ENCODE assay signal across 14 cellular contexts in the genomic region with DNA sequence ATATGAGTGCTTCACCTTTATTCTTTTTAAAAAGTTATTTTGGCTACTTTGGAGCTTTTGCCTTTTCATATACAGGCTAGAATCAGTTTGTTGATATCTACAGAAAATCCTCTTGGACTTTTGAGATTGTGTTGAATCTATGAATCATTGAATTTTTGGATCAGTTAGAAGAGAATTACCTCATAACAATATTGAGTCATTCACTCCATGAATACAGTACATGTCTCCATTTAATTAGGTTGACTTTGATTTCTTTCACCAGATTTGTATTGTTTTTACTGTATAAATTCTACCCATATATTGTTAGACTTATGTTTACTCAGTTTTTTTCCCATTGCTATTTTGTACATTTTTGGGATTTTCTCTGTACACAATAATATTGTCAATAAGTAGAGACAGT. TPM values are rescaled to one million over a fixed set of nuclear protein-coding genes. Genes with fewer than 3 reads are reported as not detected.
DNase-seq lines count a peak whose midpoint lies in the region; ATAC-seq, FAIRE-seq and TF ChIP-seq lines count a peak whose summit lies in the region.
"Had no signal": no experiment of that assay in that cellular context is flagged by ENCODE, and none has a peak within 500 bp of the region (broad histone marks: within the 10 kb centered on the region; RNA-seq: fewer than 3 reads in every experiment).

No MANE protein-coding gene starts in this region.

- H2BK15ac ChIP-seq in IMR-90 (ENCODE audit: low read depth, low read length): no peak overlapping the region

- H3K9me3 ChIP-seq in IMR-90 (ENCODE audit: control insufficient read depth, insufficient read depth, low read length): no peaks in the 10 kb centered on the region
- H3K9me3 ChIP-seq in transverse colon: no peaks in the 10 kb centered on the region

- H3K27me3 ChIP-seq in IMR-90 (ENCODE audit: control insufficient read depth, insufficient read depth, low read length) (no peaks in the 10 kb centered on the region), bronchial epithelial cell (ENCODE audit: control insufficient read depth, insufficient read depth, low read length) (no peaks in the 10 kb centered on the region), transverse colon (no peaks in the 10 kb centered on the region)

- no peak overlapping the region for H3K23ac ChIP-seq in IMR-90 (ENCODE audit: low read depth, low read length)

- dilution Hi-C loops in IMR-90 (cut with HindIII; ENCODE audit: low sequenced_read_pairs, unreplicated experiment): no loop called here

- no peak overlapping the region for H3K4me2 ChIP-seq in IMR-90 (ENCODE audit: low read depth, low read length)

- H3K4ac ChIP-seq in IMR-90 (ENCODE audit: low read depth, low read length): no peak overlapping the region

- no peak overlapping the region for H2AFZ ChIP-seq in IMR-90 (replicated peaks; ENCODE audit: low read length, poor library complexity)

- H3K4me3 Mint-ChIP-seq in activated T-helper 2 cell treated with anti-CD3 and anti-CD28 coated beads, Interferon-gamma antibody, Interleukin-2, Interleukin-4, amounts not matched to agents 10 μg/mL and 5 μg/mL and 100 μg/mL, durations not matched to agents 14 hours and 24 hours and 36 hours (ENCODE audit: low read depth): no peak overlapping the region
- H3K4me3 Mint-ChIP-seq: activated T-helper 1 cell treated with anti-CD3 and anti-CD28 coated beads, Interleukin-12 subunit alpha, Interleukin-12 subunit beta, Interleukin-2, Interleukin-4 antibody, amounts not matched to agents 30 ng/mL and 10 ng/mL and 1 ng/mL, durations not matched to agents 14 hours and 24 hours and 36 hours; neural crest cell had no signal

- H3K56ac ChIP-seq in IMR-90 (ENCODE audit: extremely low read depth, insufficient read depth, low read length): no peak overlapping the region

- CTCF ChIA-PET in IMR-90 (lab: Yijun Ruan, JAX): interaction anchor here (0.6 to 0.7 kb wide), 2 partner anchors 14 to 313 kb away, joined by 3 read pairs; no protein-coding TSS in a partner anchor

- H3K9me3 Mint-ChIP-seq in activated T-helper 2 cell treated with anti-CD3 and anti-CD28 coated beads, Interferon-gamma antibody, Interleukin-2, Interleukin-4, amounts not matched to agents 10 μg/mL and 5 μg/mL and 100 μg/mL, durations not matched to agents 14 hours and 24 hours and 36 hours: no peaks in the 10 kb centered on the region
- H3K9me3 Mint-ChIP-seq: activated T-helper 1 cell treated with anti-CD3 and anti-CD28 coated beads, Interleukin-12 subunit alpha, Interleukin-12 subunit beta, Interleukin-2, Interleukin-4 antibody, amounts not matched to agents 30 ng/mL and 10 ng/mL and 1 ng/mL, durations not matched to agents 14 hours and 24 hours and 36 hours; neural crest cell had no signal

- no peak overlapping the region for H3K14ac ChIP-seq in IMR-90 (replicated peaks; ENCODE audit: low read depth, low read length)

- no peak overlapping the region for H2AK5ac ChIP-seq in IMR-90 (ENCODE audit: low read depth, low read length)

- TF ChIP-seq RAD21 in IMR-90 (IDR thresholded peaks at IDR 0.05; ENCODE audit: low read length): no peak

- H3K9me1 ChIP-seq in IMR-90 (ENCODE audit: insufficient read depth, low read length): peaks cover 10% of the 10 kb centered on the region

- ATAC-seq in IMR-90 (ENCODE audit: low read depth): peak; percentile 81
- ATAC-seq in GM21526 (IDR thresholded peaks at IDR 0.05; ENCODE audit: low FRiP score, unreplicated experiment): no peak
- no peak for ATAC-seq in GM21447 (IDR thresholded peaks at IDR 0.05; ENCODE audit: unreplicated experiment)
- ATAC-seq: activated CD4-positive, CD25-positive, alpha-beta regulatory T cell treated with anti-CD3 and anti-CD28 coated beads, Interleukin-2, amount 50 U/mL, for 24 hours had no signal

- H3K4me3 ChIP-seq in IMR-90 (ENCODE audit: insufficient read depth, low read depth, low read length) (no peak overlapping the region), bronchial epithelial cell (ENCODE audit: low read depth, low read length) (no peak overlapping the region), transverse colon (no peak overlapping the region)

- in situ Hi-C loops in IMR-90 (cut with MboI; ENCODE audit: low sequenced_read_pairs) (no loop called here), transverse colon (cut with MboI; ENCODE audit: low pct_ligation_motif_present in 1 of 4, low pct_unique_long_range_greater_than_20kb in 1 of 4, low sequenced_read_pairs in 3 of 4) (no loop called here)

- peaks cover 0 to 62% of the 10 kb centered on the region in 2 experiments; a peak in 2 of 4 replicates for H3K79me1 ChIP-seq in IMR-90 (ENCODE audit: low read depth in 1 of 2, low read length in 2 of 2)

- intact Hi-C loops in IMR-90 (cut with micrococcal nuclease): no loop called here
- intact Hi-C loops in activated T-helper 2 cell treated with anti-CD3 and anti-CD28 coated beads, Interferon-gamma antibody, Interleukin-2, Interleukin-4, amounts not matched to agents 10 μg/mL and 5 μg/mL and 100 μg/mL, durations not matched to agents 14 hours and 24 hours and 36 hours (cut with micrococcal nuclease): no loop called here
- intact Hi-C loops in transverse colon (cut with DNase I; ENCODE audit: low total_unique reads): loop anchor here (5.0 kb wide), 1 partner anchor 207 kb away; no protein-coding TSS in a partner anchor

- H3K4me1 ChIP-seq in IMR-90 (ENCODE audit: control insufficient read depth, insufficient read depth, low read length) (peaks cover 3% of the 10 kb centered on the region), transverse colon (peaks cover 0 to 33% (median 9%) of the 10 kb centered on the region in 4 donors)

- H3K27ac ChIP-seq in IMR-90 (ENCODE audit: insufficient read depth, low read length) (no peak overlapping the region), transverse colon (no peak overlapping the region)

- peaks cover 34% of the 10 kb centered on the region for H3K4me1 Mint-ChIP-seq in activated T-helper 2 cell treated with anti-CD3 and anti-CD28 coated beads, Interferon-gamma antibody, Interleukin-2, Interleukin-4, amounts not matched to agents 10 μg/mL and 5 μg/mL and 100 μg/mL, durations not matched to agents 14 hours and 24 hours and 36 hours (ENCODE audit: low read depth)

- H3K36me3 ChIP-seq in IMR-90 (ENCODE audit: control insufficient read depth, insufficient read depth, low read length): peaks cover 6% of the 10 kb centered on the region
- no peaks in the 10 kb centered on the region for H3K36me3 ChIP-seq in bronchial epithelial cell (ENCODE audit: control insufficient read depth, insufficient read depth, low read length)
- H3K36me3 ChIP-seq in transverse colon: peaks cover 0 to 3% (median 0%) of the 10 kb centered on the region in 4 donors

- DNase-seq in AG20443 (ENCODE audit: low spot score) (peak; percentile 48), IMR-90 (peak; percentile 75), bronchial epithelial cell (ENCODE audit: low read depth) (peak; percentile 82), kidney tubule cell (ENCODE audit: low spot score) (peak; percentile 28), transverse colon (no peak)
- no peak for DNase-seq in activated T-helper 2 cell treated with anti-CD3 and anti-CD28 coated beads, Interferon-gamma antibody, Interleukin-2, Interleukin-4, amounts not matched to agents 10 μg/mL and 5 μg/mL and 100 μg/mL, durations not matched to agents 14 hours and 24 hours and 36 hours (ENCODE audit: low spot score)
- DNase-seq: NCI-H1105 treated with DMSO at 0.1 percent for 48 hours, NCI-H69 had no signal

- POLR2A ChIA-PET in IMR-90 (lab: Charles Lee; ENCODE audit: unreplicated experiment): no interaction called here

- no peak overlapping the region for H4K5ac ChIP-seq in IMR-90 (ENCODE audit: low read depth, low read length)

- TF ChIP-seq POLR2A in IMR-90 (IDR thresholded peaks at IDR 0.05; ENCODE audit: low read depth, low read length) (no peak), transverse colon (IDR thresholded peaks at IDR 0.05) (no peak)

- peaks cover 84% of the 10 kb centered on the region for H4K20me1 ChIP-seq in IMR-90 (ENCODE audit: insufficient read depth, low read length)

- H3K9ac ChIP-seq in IMR-90 (ENCODE audit: low read depth, low read length): no peak overlapping the region

- no peak for TF ChIP-seq CTCF in IMR-90 (conservative IDR thresholded peaks at IDR 0.05; ENCODE audit: low read depth, low read length)
- TF ChIP-seq CTCF in bronchial epithelial cell (IDR thresholded peaks at IDR 0.05; ENCODE audit: insufficient read depth, low read length, severe bottlenecking): no peak
- no peak for TF ChIP-seq CTCF in transverse colon (IDR thresholded peaks at IDR 0.05)

- peaks cover 23% of the 10 kb centered on the region for H3K36me3 Mint-ChIP-seq in activated T-helper 2 cell treated with anti-CD3 and anti-CD28 coated beads, Interferon-gamma antibody, Interleukin-2, Interleukin-4, amounts not matched to agents 10 μg/mL and 5 μg/mL and 100 μg/mL, durations not matched to agents 14 hours and 24 hours and 36 hours (ENCODE audit: low read depth)

- no peak overlapping the region for H3K27ac Mint-ChIP-seq in activated T-helper 2 cell treated with anti-CD3 and anti-CD28 coated beads, Interferon-gamma antibody, Interleukin-2, Interleukin-4, amounts not matched to agents 10 μg/mL and 5 μg/mL and 100 μg/mL, durations not matched to agents 14 hours and 24 hours and 36 hours
- H3K27ac Mint-ChIP-seq: activated T-helper 1 cell treated with anti-CD3 and anti-CD28 coated beads, Interleukin-12 subunit alpha, Interleukin-12 subunit beta, Interleukin-2, Interleukin-4 antibody, amounts not matched to agents 30 ng/mL and 10 ng/mL and 1 ng/mL, durations not matched to agents 14 hours and 24 hours and 36 hours had no signal

- no TSS peak for BruUV-seq in IMR-90 (replicated peaks; lab: Mats Ljungman, UMichigan)

- no peak overlapping the region for H2BK120ac ChIP-seq in IMR-90 (ENCODE audit: low read depth, low read length)

- no peak overlapping the region for H2AK9ac ChIP-seq in IMR-90 (replicated peaks; ENCODE audit: low read depth, low read length, poor library complexity)

- no peak overlapping the region for H4K8ac ChIP-seq in IMR-90 (ENCODE audit: low read depth in 2 of 2, low read length in 2 of 2)

- H3K18ac ChIP-seq in IMR-90 (ENCODE audit: low read depth, low read length): no peak overlapping the region

- no peak for TF ChIP-seq EP300 in transverse colon (IDR thresholded peaks at IDR 0.05; ENCODE audit: low read depth)

- FAIRE-seq in bronchial epithelial cell (lab: Jason Lieb, UNC): no peak
- FAIRE-seq: colon had no signal

- H2BK20ac ChIP-seq in IMR-90 (ENCODE audit: low read depth, low read length): no peak overlapping the region

- no peaks in the 10 kb centered on the region for H3K27me3 Mint-ChIP-seq in activated T-helper 2 cell treated with anti-CD3 and anti-CD28 coated beads, Interferon-gamma antibody, Interleukin-2, Interleukin-4, amounts not matched to agents 10 μg/mL and 5 μg/mL and 100 μg/mL, durations not matched to agents 14 hours and 24 hours and 36 hours (ENCODE audit: low read depth)

- no peak overlapping the region for H4K91ac ChIP-seq in IMR-90 (ENCODE audit: insufficient read depth, low read depth, low read length)

- no peak overlapping the region for H2BK5ac ChIP-seq in IMR-90 (ENCODE audit: low read depth, low read length, poor library complexity, severe bottlenecking)

RNA-seq across cellular contexts. Expression of gene TAOK1, which starts 54.4 kb away (rescaled TPM):
- total RNA-seq in IMR-90 (2012; rRNA removed): 69.7 and 91.8 TPM in 2 replicates
- 8.1 and 9.8 TPM in 2 replicates for polyA plus RNA-seq in IMR-90 (2012; rRNA removed)
- 1.4 and 2.0 TPM in 2 replicates for polyA plus RNA-seq in IMR-90 (2012; cell fraction: cytosol; rRNA removed)
- polyA plus RNA-seq in IMR-90 (2012; cell fraction: nucleus; rRNA removed; ENCODE audit: low replicate concordance): 2.2 and 16.0 TPM in 2 replicates
- 32.1 and 42.2 TPM in 2 replicates for total RNA-seq in bronchial epithelial cell
- 41.9 and 47.9 TPM in 2 replicates for total RNA-seq in activated T-helper 2 cell treated with anti-CD3 and anti-CD28 coated beads, Interferon-gamma antibody, Interleukin-2, Interleukin-4, amounts not matched to agents 10 μg/mL and 5 μg/mL and 100 μg/mL, durations not matched to agents 14 hours and 24 hours and 36 hours
- total RNA-seq in transverse colon: 10 to 100 TPM; 27.5 to 92.4 (median 43.6) TPM

Comparison
In these comparisons a context has a peak if more than half of its experiments do, and no peak if none do; other contexts are left out.
1. DNase-seq: peak in AG20443 (single experiment), IMR-90 (single experiment), bronchial epithelial cell (single experiment) and kidney tubule cell (single experiment); none in activated T-helper 2 cell treated with anti-CD3 and anti-CD28 coated beads, Interferon-gamma antibody, Interleukin-2, Interleukin-4, amounts not matched to agents 10 μg/mL and 5 μg/mL and 100 μg/mL, durations not matched to agents 14 hours and 24 hours and 36 hours (single experiment) and transverse colon (single experiment).